1 cellular context compared by ENCODE assay signal in genomic region chr6:26556263-26557070, GRCh38.
TF ChIP-seq lines count a peak whose summit lies in the region.

No MANE protein-coding gene starts in this region.

TF ChIP-seq in HEK293, 187 proteins besides CTCF, POLR2A, EP300 and RAD21 (continued from another document and continues in another):
- TF ChIP-seq PRDM10 (tag by site-specific recombination; IDR thresholded peaks at IDR 0.05) (0 out of 2 replicates have a peak, but pooled peaks have one; percentile 25), ZNF302 (tag by site-specific recombination; IDR thresholded peaks at IDR 0.05; ENCODE audit: low read depth) (no peak), ZNF558 (tag by site-specific recombination; IDR thresholded peaks at IDR 0.05) (peak; percentile 56; the same call in 1 of the 2 replicates), ZXDB (tag by site-specific recombination; IDR thresholded peaks at IDR 0.05) (peak; percentile 77), ZBTB44 (tag by site-specific recombination; IDR thresholded peaks at IDR 0.05) (peak; percentile 76; the same call in 1 of the 2 replicates), ZNF174 (tag by site-specific recombination; IDR thresholded peaks at IDR 0.05) (no peak), ZNF629 (tag by site-specific recombination; IDR thresholded peaks at IDR 0.05) (peak; percentile 83), ZNF37A (tag by site-specific recombination; IDR thresholded peaks at IDR 0.05) (no peak), ZFP41 (tag by site-specific recombination; IDR thresholded peaks at IDR 0.05; ENCODE audit: borderline replicate concordance) (no peak), ZNF341 (tag by site-specific recombination; IDR thresholded peaks at IDR 0.05; ENCODE audit: low read depth) (no peak), OSR2 (tag by site-specific recombination; IDR thresholded peaks at IDR 0.05) (no peak), ELK4 (IDR thresholded peaks at IDR 0.05; ENCODE audit: borderline replicate concordance, low read depth, low read length) (no peak), ZNF112 (tag by site-specific recombination; IDR thresholded peaks at IDR 0.05) (no peak), ZNF423 (tag by site-specific recombination; IDR thresholded peaks at IDR 0.05) (no peak), ZNF324 (tag by site-specific recombination; IDR thresholded peaks at IDR 0.05) (no peak), REPIN1 (tag by site-specific recombination; IDR thresholded peaks at IDR 0.05; ENCODE audit: low read depth) (no peak), SETDB1 (IDR thresholded peaks at IDR 0.05; ENCODE audit: insufficient read length, low read length) (no peak), ZNF521 (tag by site-specific recombination; IDR thresholded peaks at IDR 0.05) (no peak), ZNF660 (tag by site-specific recombination; IDR thresholded peaks at IDR 0.05) (peak; percentile 99), ZBTB20 (tag by site-specific recombination; IDR thresholded peaks at IDR 0.05) (peak; percentile 75), OVOL3 (tag by site-specific recombination; IDR thresholded peaks at IDR 0.05) (no peak), HOXD13 (CRISPR knock-in tag; IDR thresholded peaks at IDR 0.05; ENCODE audit: borderline replicate concordance) (no peak), GFI1B (tag by site-specific recombination; IDR thresholded peaks at IDR 0.05) (no peak), ZNF747 (tag by site-specific recombination; IDR thresholded peaks at IDR 0.05) (no peak), ZNF692 (tag by site-specific recombination; IDR thresholded peaks at IDR 0.05) (no peak; the same call in 1 of the 2 replicates), ZBTB8A (tag by site-specific recombination; IDR thresholded peaks at IDR 0.05) (peak; percentile 94), ZNF670 (tag by site-specific recombination; IDR thresholded peaks at IDR 0.05; ENCODE audit: low read depth) (no peak), ZNF239 (tag by site-specific recombination; IDR thresholded peaks at IDR 0.05) (no peak), ZEB2 (tag by site-specific recombination; IDR thresholded peaks at IDR 0.05) (peak; percentile 84), ZNF449 (tag by site-specific recombination; IDR thresholded peaks at IDR 0.05) (peak; percentile 35; the same call in 1 of the 2 replicates), ZSCAN30 (tag by site-specific recombination; IDR thresholded peaks at IDR 0.05) (peak; percentile 95), ZNF626 (tag by site-specific recombination; IDR thresholded peaks at IDR 0.05) (no peak), ZSCAN23 (tag by site-specific recombination; IDR thresholded peaks at IDR 0.05) (peak; percentile 75), YY1 (tag by site-specific recombination; IDR thresholded peaks at IDR 0.05) (0 out of 2 replicates have a peak, but pooled peaks have one; percentile 43), ZNF501 (tag by site-specific recombination; IDR thresholded peaks at IDR 0.05) (peak; percentile 89), SP7 (tag by site-specific recombination; IDR thresholded peaks at IDR 0.05) (peak; percentile 88), ZNF404 (tag by site-specific recombination; IDR thresholded peaks at IDR 0.05) (no peak), SALL2 (tag by site-specific recombination; IDR thresholded peaks at IDR 0.05; ENCODE audit: borderline replicate concordance) (no peak), ZNF223 (tag by site-specific recombination; IDR thresholded peaks at IDR 0.05) (no peak), SCRT1 (tag by site-specific recombination; IDR thresholded peaks at IDR 0.05; ENCODE audit: borderline replicate concordance) (no peak), ZNF677 (tag by site-specific recombination; IDR thresholded peaks at IDR 0.05) (no peak), ZNF175 (tag by site-specific recombination; IDR thresholded peaks at IDR 0.05) (no peak), ZNF610 (tag by site-specific recombination; IDR thresholded peaks at IDR 0.05; ENCODE audit: borderline replicate concordance) (no peak), ZBTB7A (tag by site-specific recombination; IDR thresholded peaks at IDR 0.05; ENCODE audit: low read depth) (no peak; the same call in 1 of the 2 replicates), ZNF354C (tag by site-specific recombination; IDR thresholded peaks at IDR 0.05; ENCODE audit: borderline replicate concordance, low read depth) (no peak), ZNF560 (tag by site-specific recombination; IDR thresholded peaks at IDR 0.05; ENCODE audit: borderline replicate concordance) (no peak), ZNF548 (tag by site-specific recombination; IDR thresholded peaks at IDR 0.05) (no peak), ZNF366 (tag by site-specific recombination; conservative IDR thresholded peaks at IDR 0.05) (peak; percentile 100), ZNF585B (tag by site-specific recombination; IDR thresholded peaks at IDR 0.05) (no peak), ZNF335 (tag by site-specific recombination; conservative IDR thresholded peaks at IDR 0.05) (peak; percentile 84), KLF16 (tag by site-specific recombination; IDR thresholded peaks at IDR 0.05) (no peak), ZNF776 (tag by site-specific recombination; IDR thresholded peaks at IDR 0.05; ENCODE audit: borderline replicate concordance) (no peak), ZNF701 (tag by site-specific recombination; IDR thresholded peaks at IDR 0.05) (no peak), ZNF362 (tag by site-specific recombination; IDR thresholded peaks at IDR 0.05) (peak; percentile 84), INSM2 (tag by site-specific recombination; IDR thresholded peaks at IDR 0.05) (no peak; the same call in 1 of the 2 replicates), ZNF76 (tag by site-specific recombination; IDR thresholded peaks at IDR 0.05; ENCODE audit: borderline replicate concordance, low read depth) (peak; percentile 40; the same call in 1 of the 2 replicates), TRIM28 (IDR thresholded peaks at IDR 0.05; ENCODE audit: borderline replicate concordance, low read length) (peak; percentile 77; the same call in 1 of the 2 replicates), ZNF121 (tag by site-specific recombination; IDR thresholded peaks at IDR 0.05) (no peak)
- TF ChIP-seq, protein P1, sequence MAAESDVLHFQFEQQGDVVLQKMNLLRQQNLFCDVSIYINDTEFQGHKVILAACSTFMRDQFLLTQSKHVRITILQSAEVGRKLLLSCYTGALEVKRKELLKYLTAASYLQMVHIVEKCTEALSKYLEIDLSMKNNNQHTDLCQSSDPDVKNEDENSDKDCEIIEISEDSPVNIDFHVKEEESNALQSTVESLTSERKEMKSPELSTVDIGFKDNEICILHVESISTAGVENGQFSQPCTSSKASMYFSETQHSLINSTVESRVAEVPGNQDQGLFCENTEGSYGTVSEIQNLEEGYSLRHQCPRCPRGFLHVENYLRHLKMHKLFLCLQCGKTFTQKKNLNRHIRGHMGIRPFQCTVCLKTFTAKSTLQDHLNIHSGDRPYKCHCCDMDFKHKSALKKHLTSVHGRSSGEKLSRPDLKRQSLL (tag by site-specific recombination; IDR thresholded peaks at IDR 0.05) = peak; percentile 39
